Comparison of ENCODE assay signal across 18 cellular contexts in the genomic region with DNA sequence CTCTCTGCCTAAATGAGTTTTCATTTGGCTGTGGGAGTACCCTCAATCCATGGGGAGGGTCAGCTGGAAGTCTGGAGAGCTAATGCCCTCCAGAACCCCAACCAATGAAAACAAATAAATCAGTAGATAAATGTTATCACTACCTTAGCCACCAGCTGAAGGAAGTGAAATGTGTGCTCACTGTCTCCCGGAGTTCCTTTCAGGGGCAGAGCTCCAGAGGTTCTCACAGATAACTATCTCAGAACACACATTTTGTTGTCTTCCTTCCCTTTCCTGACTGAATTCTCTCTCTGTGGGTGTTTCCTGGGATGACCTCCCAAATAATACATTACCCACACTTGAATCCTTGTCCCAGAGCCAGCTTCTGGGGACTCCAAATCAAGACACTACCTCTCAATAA.
A peak's percentile ranks its signal among the peaks of the same experiment; 100 is the strongest.
DNase-seq lines count a peak whose midpoint lies in the region; ATAC-seq, FAIRE-seq and TF ChIP-seq lines count a peak whose summit lies in the region.
"Had no signal": no experiment of that assay in that cellular context is flagged by ENCODE, and none has a peak within 500 bp of the region (broad histone marks: within the 10 kb centered on the region; RNA-seq: fewer than 3 reads in every experiment).

No MANE protein-coding gene starts in this region.

- whole genome bisulfite sequencing in SK-N-SH (ENCODE audit: low lambda C conversion rate), result 27% methylated on average over 1 of the region's 1 CpG

- no peaks in the 10 kb centered on the region for H3K79me2 ChIP-seq in SK-N-SH (ENCODE audit: insufficient read depth)
- H3K79me2 ChIP-seq in endothelial cell of umbilical vein (ENCODE audit: control insufficient read depth, insufficient read depth, low read length), result no peaks in the 10 kb centered on the region
- no peaks in the 10 kb centered on the region for H3K79me2 ChIP-seq in neural progenitor cell (ENCODE audit: low read depth)

- H3K27me3 ChIP-seq in SK-N-SH (ENCODE audit: insufficient read depth), result no peaks in the 10 kb centered on the region
- H3K27me3 ChIP-seq in endothelial cell of umbilical vein (ENCODE audit: control insufficient read depth in 2 of 2, insufficient read depth in 2 of 2, low read length in 2 of 2), result no peaks in the 10 kb centered on the region
- no peaks in the 10 kb centered on the region for H3K27me3 ChIP-seq in neural progenitor cell

- no peak for TF ChIP-seq POLR2A in endothelial cell of umbilical vein (IDR thresholded peaks at IDR 0.05; ENCODE audit: low read depth, low read length)

- intact Hi-C loops in endothelial cell of umbilical vein (cut with micrococcal nuclease), result no loop called here

- no peaks in the 10 kb centered on the region for H3K27me3 Mint-ChIP-seq in neural progenitor cell (ENCODE audit: insufficient read depth, low read depth)
- H3K27me3 Mint-ChIP-seq in osteocyte (ENCODE audit: unreplicated experiment), result peaks cover 15% of the 10 kb centered on the region

- H3K4me2 ChIP-seq in SK-N-SH, result no peak overlapping the region
- peak overlapping the region; percentile 9 for H3K4me2 ChIP-seq in endothelial cell of umbilical vein (ENCODE audit: insufficient read depth, low read length)
- H3K4me2 ChIP-seq in neural progenitor cell, result no peak overlapping the region

- no TSS peak for BruUV-seq in endothelial cell of umbilical vein (replicated peaks; lab: Mats Ljungman, UMichigan)

- no peak overlapping the region for H3K27ac Mint-ChIP-seq in neural progenitor cell
- no peak overlapping the region for H3K27ac Mint-ChIP-seq in osteocyte (ENCODE audit: unreplicated experiment)
- H3K27ac Mint-ChIP-seq: CD14-positive monocyte; CD8-positive, alpha-beta memory T cell had no signal

- no peak for FAIRE-seq in endothelial cell of umbilical vein (lab: Jason Lieb, UNC)
- FAIRE-seq: GM12878, GM18507 had no signal

- H3K9ac ChIP-seq in SK-N-SH, result no peak overlapping the region
- no peak overlapping the region for H3K9ac ChIP-seq in endothelial cell of umbilical vein (replicated peaks; ENCODE audit: extremely low read depth, insufficient read depth, low read length)
- H3K9ac ChIP-seq in neural progenitor cell, result no peak overlapping the region
- H3K9ac ChIP-seq: GM23248 had no signal

- H3K36me3 ChIP-seq in SK-N-SH (replicated peaks in 1 of 2; ENCODE audit: control insufficient read depth in 1 of 2, insufficient read depth in 2 of 2, low read length in 1 of 2) (no peaks in the 10 kb centered on the region), endothelial cell of umbilical vein (ENCODE audit: control insufficient read depth in 2 of 2, extremely low read depth in 1 of 2, insufficient read depth in 2 of 2, low read length in 2 of 2) (no peaks in the 10 kb centered on the region), neural progenitor cell (no peaks in the 10 kb centered on the region)

- H3K4me3 Mint-ChIP-seq in neural progenitor cell, result no peak overlapping the region
- H3K4me3 Mint-ChIP-seq in osteocyte (ENCODE audit: unreplicated experiment), result no peak overlapping the region
- H3K4me3 Mint-ChIP-seq: CD14-positive monocyte; CD8-positive, alpha-beta memory T cell had no signal

- CTCF ChIA-PET in SK-N-SH (lab: Yijun Ruan, JAX) (interaction anchor here (1.3 kb wide), 1 partner anchor 19 kb away, joined by 4 read pairs; no protein-coding TSS in a partner anchor), endothelial cell of umbilical vein (lab: Charles Lee) (interaction anchor here (0.8 kb wide), 1 partner anchor 24 kb away, joined by 3 read pairs; no protein-coding TSS in a partner anchor)

- ATAC-seq in SK-N-SH treated with all-trans-retinoic acid at 6 μM for 48 hours, result no peak
- ATAC-seq: GM12878 had no signal

- TF ChIP-seq EP300 in SK-N-SH (IDR thresholded peaks at IDR 0.05; ENCODE audit: borderline replicate concordance in 1 of 2, low read depth in 1 of 2, low read length in 1 of 2), result peak in 1 of 2 experiments; percentile 65; a peak in 2 of 4 replicates

- dilution Hi-C loops in endothelial cell of umbilical vein (cut with MboI; ENCODE audit: extremely low pct_ligation_motif_present, low sequenced_read_pairs), result no loop called here

- H3K4me1 ChIP-seq in SK-N-SH (ENCODE audit: control insufficient read depth in 1 of 2, insufficient read depth in 2 of 2, low read depth in 1 of 2, low read length in 1 of 2) (peaks cover 0 to 7% of the 10 kb centered on the region in 2 experiments; a peak in 2 of 4 replicates), endothelial cell of umbilical vein (ENCODE audit: control insufficient read depth, extremely low read depth, insufficient read depth, low read length) (peaks cover 5% of the 10 kb centered on the region), neural progenitor cell (no peaks in the 10 kb centered on the region)

- H3K9me3 Mint-ChIP-seq in neural progenitor cell (peaks cover 15% of the 10 kb centered on the region), osteocyte (ENCODE audit: unreplicated experiment) (peaks cover 23% of the 10 kb centered on the region)

- peak overlapping the region in 1 of 2 experiments; percentile 77; a peak in 1 of 4 replicates for H3K27ac ChIP-seq in SK-N-SH (ENCODE audit: low read depth in 2 of 2, low read length in 1 of 2)
- H3K27ac ChIP-seq in endothelial cell of umbilical vein (ENCODE audit: insufficient read depth, low read depth, low read length), result no peak overlapping the region
- H3K27ac ChIP-seq in neural progenitor cell, result no peak overlapping the region
- H3K27ac ChIP-seq: 22Rv1, GM23248, HL-60 had no signal

- H3K9me3 ChIP-seq in SK-N-SH (no peaks in the 10 kb centered on the region), endothelial cell of umbilical vein (replicated peaks; ENCODE audit: control insufficient read depth, insufficient read depth, low read length) (no peaks in the 10 kb centered on the region), neural progenitor cell (ENCODE audit: low read depth) (no peaks in the 10 kb centered on the region)

- H2AFZ ChIP-seq in SK-N-SH (ENCODE audit: low read depth), result no peak overlapping the region
- peak overlapping the region; percentile 15 for H2AFZ ChIP-seq in endothelial cell of umbilical vein (ENCODE audit: low read depth, low read length)
- peak overlapping the region; percentile 50 for H2AFZ ChIP-seq in neural progenitor cell (replicated peaks)
- H2AFZ ChIP-seq: GM23248 had no signal

- H3K36me3 Mint-ChIP-seq in neural progenitor cell, result no peaks in the 10 kb centered on the region
- no peaks in the 10 kb centered on the region for H3K36me3 Mint-ChIP-seq in osteocyte (ENCODE audit: unreplicated experiment)
- H3K36me3 Mint-ChIP-seq: CD14-positive monocyte had no signal

- H3K9me2 ChIP-seq in SK-N-SH, result no peaks in the 10 kb centered on the region

- H3F3A ChIP-seq in SK-N-SH (replicated peaks; ENCODE audit: insufficient read depth) (no peaks in the 10 kb centered on the region), neural progenitor cell (ENCODE audit: low read depth) (no peaks in the 10 kb centered on the region)

- no peak for DNase-seq in SK-N-SH
- DNase-seq in UCSD-AML1 (lab: John Stamatoyannopoulos, UW; ENCODE audit: unreplicated experiment), result peak; percentile 5
- DNase-seq in endothelial cell of umbilical vein (ENCODE audit: low read depth, low spot score), result peak; percentile 53
- no peak for DNase-seq in neural progenitor cell (ENCODE audit: low spot score)
- no peak for DNase-seq in NCI-H82 treated with DMSO at 0.1 percent for 48 hours (lab: John Stamatoyannopoulos, UW; ENCODE audit: unreplicated experiment)
- no peak for DNase-seq in osteocyte (ENCODE audit: extremely low spot score, unreplicated experiment)
- DNase-seq in activated CD4-positive, alpha-beta T cell treated with anti-CD3 and anti-CD28 coated beads, Interleukin-2, amount 50 U/mL, for 48 hours, result no peak
- DNase-seq: Calu3; CD8-positive, alpha-beta memory T cell; DMS 273 treated with DMSO at 0.1 percent for 48 hours; GM23248; H7 had no signal

- H3K9me1 ChIP-seq in endothelial cell of umbilical vein (replicated peaks; ENCODE audit: control insufficient read depth, extremely low read depth, insufficient read depth, low read length), result no peaks in the 10 kb centered on the region

- TF ChIP-seq CTCF in SK-N-SH (IDR thresholded peaks at IDR 0.05) (no peak), endothelial cell of umbilical vein (IDR thresholded peaks at IDR 0.05; ENCODE audit: extremely low read depth in 1 of 2, insufficient read depth in 1 of 2, low read depth in 1 of 2, low read length in 2 of 2) (no peak), neural progenitor cell (IDR thresholded peaks at IDR 0.05) (no peak), osteocyte (IDR thresholded peaks at IDR 0.05) (no peak)

- H3K4me1 Mint-ChIP-seq in neural progenitor cell (no peaks in the 10 kb centered on the region), osteocyte (ENCODE audit: unreplicated experiment) (no peaks in the 10 kb centered on the region)
- H3K4me1 Mint-ChIP-seq: CD14-positive monocyte; CD8-positive, alpha-beta memory T cell had no signal

- no peak for TF ChIP-seq RAD21 in SK-N-SH (IDR thresholded peaks at IDR 0.05; ENCODE audit: low read length)

- H4K20me1 ChIP-seq in SK-N-SH (ENCODE audit: insufficient read depth) (no peaks in the 10 kb centered on the region), endothelial cell of umbilical vein (replicated peaks; ENCODE audit: control insufficient read depth, extremely low read depth, insufficient read depth, low read length) (no peaks in the 10 kb centered on the region), neural progenitor cell (ENCODE audit: low read depth) (no peaks in the 10 kb centered on the region)

- POLR2A ChIA-PET in SK-N-SH (lab: Yijun Ruan, JAX), result no interaction called here
- POLR2A ChIA-PET in endothelial cell of umbilical vein (lab: Charles Lee), result no interaction called here

- H3K4me3 ChIP-seq in SK-N-SH (ENCODE audit: low read depth in 2 of 2, low read length in 1 of 2), result no peak overlapping the region
- H3K4me3 ChIP-seq in endothelial cell of umbilical vein (replicated peaks in 1 of 3; ENCODE audit: insufficient read depth in 1 of 3, low read depth in 1 of 3, low read length in 3 of 3), result no peak overlapping the region
- H3K4me3 ChIP-seq in neural progenitor cell, result no peak overlapping the region
- H3K4me3 ChIP-seq: GM12878, GM23248 had no signal

TF ChIP-seq in SK-N-SH treated with all-trans-retinoic acid at 6 μM for 48 hours, 23 proteins besides CTCF, POLR2A, EP300 and RAD21 (continues in another document):
- TF ChIP-seq ESRRG (CRISPR knock-in tag; IDR thresholded peaks at IDR 0.05), result no peak

TF ChIP-seq in endothelial cell of umbilical vein, 7 proteins besides CTCF, POLR2A, EP300 and RAD21 (continues in another document):
- TF ChIP-seq, protein P1, sequence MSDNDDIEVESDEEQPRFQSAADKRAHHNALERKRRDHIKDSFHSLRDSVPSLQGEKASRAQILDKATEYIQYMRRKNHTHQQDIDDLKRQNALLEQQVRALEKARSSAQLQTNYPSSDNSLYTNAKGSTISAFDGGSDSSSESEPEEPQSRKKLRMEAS (IDR thresholded peaks at IDR 0.05; ENCODE audit: insufficient read depth, insufficient read length), result no peak
- TF ChIP-seq POLR2AphosphoS5 (IDR thresholded peaks at IDR 0.05; ENCODE audit: insufficient read depth, low read depth, low read length) (no peak), MYC (IDR thresholded peaks at IDR 0.05; ENCODE audit: low read depth, low read length) (no peak), FOS (IDR thresholded peaks at IDR 0.05; ENCODE audit: borderline replicate concordance, insufficient read depth, low read length) (no peak), JUN (IDR thresholded peaks at IDR 0.05; ENCODE audit: borderline replicate concordance, insufficient read depth, insufficient read length, low read depth) (no peak), EZH2 (IDR thresholded peaks at IDR 0.05; ENCODE audit: borderline replicate concordance, low read depth, low read length, severe bottlenecking) (no peak)

Comparison
In these comparisons a context has a peak if more than half of its experiments do, and no peak if none do; other contexts are left out.
1. DNase-seq: peak in UCSD-AML1 (single experiment) and endothelial cell of umbilical vein (single experiment); none in SK-N-SH (single experiment), neural progenitor cell (single experiment), NCI-H82 treated with DMSO at 0.1 percent for 48 hours (single experiment), osteocyte (single experiment) and activated CD4-positive, alpha-beta T cell treated with anti-CD3 and anti-CD28 coated beads, Interleukin-2, amount 50 U/mL, for 48 hours (0 of 2).